In genomic region chr9:134689320-134690181, GRCh38 we compare ENCODE assay signal across 8 cellular contexts. TPM values are rescaled to one million over a fixed set of nuclear protein-coding genes. Genes with fewer than 3 reads are reported as not detected.
A peak's percentile ranks its signal among the peaks of the same experiment; 100 is the strongest.
DNase-seq lines count a peak whose midpoint lies in the region; ATAC-seq, FAIRE-seq and TF ChIP-seq lines count a peak whose summit lies in the region.

No MANE protein-coding gene starts in this region.

- H3K9me3 Mint-ChIP-seq in mesothelial cell of epicardium: no peaks in the 10 kb centered on the region

- ATAC-seq in Panc1 (peak; percentile 96), aorta (ENCODE audit: low FRiP score) (peak; percentile 86), GM18519 (IDR thresholded peaks at IDR 0.05; ENCODE audit: low FRiP score, unreplicated experiment) (no peak), GM21619 (IDR thresholded peaks at IDR 0.05; ENCODE audit: unreplicated experiment) (no peak)

- no peaks in the 10 kb centered on the region for H3K27me3 ChIP-seq in A673 (replicated peaks; ENCODE audit: insufficient read depth, low read depth, low read length, poor library complexity)
- no peaks in the 10 kb centered on the region for H3K27me3 ChIP-seq in Panc1 (ENCODE audit: control insufficient read depth, insufficient read depth, low read length)
- H3K27me3 ChIP-seq in endothelial cell of umbilical vein (ENCODE audit: control insufficient read depth in 2 of 2, insufficient read depth in 2 of 2, low read length in 2 of 2): no peaks in the 10 kb centered on the region
- H3K27me3 ChIP-seq in aorta (ENCODE audit: control insufficient read depth in 1 of 2, insufficient read depth in 2 of 2, low read length in 1 of 2): no peaks in the 10 kb centered on the region

- peak; percentile 81 for TF ChIP-seq CTCF in A673 (conservative IDR thresholded peaks at IDR 0.05; ENCODE audit: low read depth, low read length)
- TF ChIP-seq CTCF in Panc1 (IDR thresholded peaks at IDR 0.05): peak; percentile 85
- peak; percentile 88 to 94 for TF ChIP-seq CTCF in endothelial cell of umbilical vein (IDR thresholded peaks at IDR 0.05; ENCODE audit: extremely low read depth in 1 of 2, insufficient read depth in 1 of 2, low read depth in 1 of 2, low read length in 2 of 2)
- TF ChIP-seq CTCF in mesothelial cell of epicardium (IDR thresholded peaks at IDR 0.05; ENCODE audit: unreplicated experiment): peak; percentile 88

- H3K4me2 ChIP-seq in endothelial cell of umbilical vein (ENCODE audit: insufficient read depth, low read length): no peak overlapping the region

- H3K9me3 ChIP-seq in A673 (ENCODE audit: low read depth, low read length, poor library complexity, severe bottlenecking) (no peaks in the 10 kb centered on the region), Panc1 (ENCODE audit: control insufficient read depth, insufficient read depth, low read depth, low read length) (no peaks in the 10 kb centered on the region), endothelial cell of umbilical vein (replicated peaks; ENCODE audit: control insufficient read depth, insufficient read depth, low read length) (no peaks in the 10 kb centered on the region), aorta (ENCODE audit: control insufficient read depth, low read length) (no peaks in the 10 kb centered on the region)

- BruUV-seq in A673 (replicated peaks; lab: Mats Ljungman, UMichigan) (no TSS peak), Panc1 (replicated peaks; lab: Mats Ljungman, UMichigan) (no TSS peak), endothelial cell of umbilical vein (replicated peaks; lab: Mats Ljungman, UMichigan) (no TSS peak)

- peaks cover 19% of the 10 kb centered on the region for H3K79me2 ChIP-seq in endothelial cell of umbilical vein (ENCODE audit: control insufficient read depth, insufficient read depth, low read length)

- peak; percentile 76 for FAIRE-seq in endothelial cell of umbilical vein (lab: Jason Lieb, UNC)

- H3K27ac ChIP-seq in A673 (ENCODE audit: low read depth, low read length, poor library complexity, severe bottlenecking): no peak overlapping the region
- no peak overlapping the region for H3K27ac ChIP-seq in Panc1 (ENCODE audit: low read length)
- H3K27ac ChIP-seq in endothelial cell of umbilical vein (ENCODE audit: insufficient read depth, low read depth, low read length): no peak overlapping the region
- no peak overlapping the region for H3K27ac ChIP-seq in aorta (ENCODE audit: low read depth in 1 of 2, low read length in 2 of 2)

- H3K4me1 Mint-ChIP-seq in mesothelial cell of epicardium: peaks cover 2% of the 10 kb centered on the region

- WGBS in aorta, 2 donors: 31% methylated on average over 20 of the region's 20 CpGs

- H3K36me3 ChIP-seq in A673 (ENCODE audit: insufficient read depth, low read length, poor library complexity, severe bottlenecking) (no peaks in the 10 kb centered on the region), Panc1 (ENCODE audit: control insufficient read depth, insufficient read depth, low read length) (no peaks in the 10 kb centered on the region), endothelial cell of umbilical vein (ENCODE audit: control insufficient read depth in 2 of 2, extremely low read depth in 1 of 2, insufficient read depth in 2 of 2, low read length in 2 of 2) (peaks cover 0 to 12% of the 10 kb centered on the region in 2 experiments), aorta (ENCODE audit: control insufficient read depth in 1 of 2, insufficient read depth in 2 of 2, low read length in 1 of 2) (no peaks in the 10 kb centered on the region)

- H2AFZ ChIP-seq in endothelial cell of umbilical vein (ENCODE audit: low read depth, low read length): no peak overlapping the region

- no peaks in the 10 kb centered on the region for H3K4me1 ChIP-seq in A673 (ENCODE audit: insufficient read depth, low read length, poor library complexity, severe bottlenecking)
- no peaks in the 10 kb centered on the region for H3K4me1 ChIP-seq in Panc1 (ENCODE audit: control insufficient read depth, insufficient read depth, low read length)
- no peaks in the 10 kb centered on the region for H3K4me1 ChIP-seq in endothelial cell of umbilical vein (ENCODE audit: control insufficient read depth, extremely low read depth, insufficient read depth, low read length)
- no peaks in the 10 kb centered on the region for H3K4me1 ChIP-seq in aorta (ENCODE audit: control insufficient read depth in 1 of 2, insufficient read depth in 2 of 2, low read length in 2 of 2)

- DNase-seq in A673 (ENCODE audit: low spot score) (peak; percentile 37), GM03348 (ENCODE audit: low spot score) (peak; percentile 90), Panc1 (ENCODE audit: low read depth, low spot score) (no peak), endothelial cell of umbilical vein (ENCODE audit: low read depth, low spot score) (peak; percentile 63), mesothelial cell of epicardium (ENCODE audit: low spot score in 2 of 2, unreplicated experiment in 2 of 2) (peak in 1 of 2 experiments; percentile 82), aorta (peak; percentile 85 to 93)

- no peaks in the 10 kb centered on the region for H3K27me3 Mint-ChIP-seq in mesothelial cell of epicardium (ENCODE audit: low read depth)

- no peaks in the 10 kb centered on the region for H3K9me1 ChIP-seq in endothelial cell of umbilical vein (replicated peaks; ENCODE audit: control insufficient read depth, extremely low read depth, insufficient read depth, low read length)

- H3K4me3 ChIP-seq in A673 (ENCODE audit: low read depth, low read length, poor library complexity, severe bottlenecking): no peak overlapping the region
- H3K4me3 ChIP-seq in Panc1 (ENCODE audit: low read depth in 2 of 2, low read length in 2 of 2): no peak overlapping the region
- no peak overlapping the region for H3K4me3 ChIP-seq in endothelial cell of umbilical vein (replicated peaks in 1 of 3; ENCODE audit: insufficient read depth in 1 of 3, low read depth in 1 of 3, low read length in 3 of 3)
- no peak overlapping the region for H3K4me3 ChIP-seq in aorta (ENCODE audit: low read length in 2 of 2)

- peaks cover 20% of the 10 kb centered on the region for H3K36me3 Mint-ChIP-seq in mesothelial cell of epicardium

- no peaks in the 10 kb centered on the region for H4K20me1 ChIP-seq in endothelial cell of umbilical vein (replicated peaks; ENCODE audit: control insufficient read depth, extremely low read depth, insufficient read depth, low read length)

- CTCF ChIA-PET in A673 (lab: Charles Lee) (interaction anchor here (0.5 to 0.6 kb wide), 2 partner anchors 8 to 12 kb away, joined by 3 read pairs; no protein-coding TSS in a partner anchor), Panc1 (lab: Charles Lee) (interaction anchor here (1.0 kb wide), 3 partner anchors 31 to 240 kb away, joined by 3 to 8 read pairs (median 3); no protein-coding TSS in a partner anchor), endothelial cell of umbilical vein (lab: Charles Lee) (interaction anchor here (0.5 to 4.3 kb wide), 28 partner anchors 9 to 724 kb away, joined by 3 to 50 read pairs (median 5); partner anchors contain the start of gene COL5A1)

- dilution Hi-C loops in endothelial cell of umbilical vein (cut with MboI; ENCODE audit: extremely low pct_ligation_motif_present, low sequenced_read_pairs): no loop called here

- H3K4me3 Mint-ChIP-seq in mesothelial cell of epicardium: no peak overlapping the region

- POLR2A ChIA-PET in A673 (lab: Charles Lee; ENCODE audit: low non-redundant PET) (no interaction called here), Panc1 (lab: Charles Lee) (no interaction called here), endothelial cell of umbilical vein (lab: Charles Lee) (no interaction called here)

- H3K27ac Mint-ChIP-seq in mesothelial cell of epicardium: no peak overlapping the region

- in situ Hi-C loops in Panc1 (cut with HindIII; ENCODE audit: low pct_unique_long_range_greater_than_20kb, low sequenced_read_pairs): no loop called here

- intact Hi-C loops in A673 (cut with micrococcal nuclease; ENCODE audit: unreplicated experiment) (loop anchor here (10.0 kb wide), 1 partner anchor 725 kb away; no protein-coding TSS in a partner anchor), Panc1 (cut with micrococcal nuclease; ENCODE audit: unreplicated experiment) (no loop called here), endothelial cell of umbilical vein (cut with micrococcal nuclease) (loop anchor here (1.0 kb wide), 1 partner anchor 240 kb away; no protein-coding TSS in a partner anchor), aorta (cut with DNase I) (loop anchor here (5.0 to 10.0 kb wide), 2 partner anchors 45 to 237 kb away; partner anchors contain the start of gene COL5A1 (in 1 of the 2))

- TF ChIP-seq POLR2A in endothelial cell of umbilical vein (IDR thresholded peaks at IDR 0.05; ENCODE audit: low read depth, low read length): no peak

- no peak overlapping the region for H3K9ac ChIP-seq in endothelial cell of umbilical vein (replicated peaks; ENCODE audit: extremely low read depth, insufficient read depth, low read length)

TF ChIP-seq in endothelial cell of umbilical vein, 7 proteins besides CTCF, POLR2A, EP300 and RAD21:
- TF ChIP-seq GATA2 (IDR thresholded peaks at IDR 0.05; ENCODE audit: insufficient read depth, insufficient read length, low read depth, low read length) (no peak), POLR2AphosphoS5 (IDR thresholded peaks at IDR 0.05; ENCODE audit: insufficient read depth, low read depth, low read length) (no peak), FOS (IDR thresholded peaks at IDR 0.05; ENCODE audit: borderline replicate concordance, insufficient read depth, low read length) (no peak), MAX (IDR thresholded peaks at IDR 0.05; ENCODE audit: insufficient read depth, insufficient read length) (no peak), JUN (IDR thresholded peaks at IDR 0.05; ENCODE audit: borderline replicate concordance, insufficient read depth, insufficient read length, low read depth) (no peak), EZH2 (IDR thresholded peaks at IDR 0.05; ENCODE audit: borderline replicate concordance, low read depth, low read length, severe bottlenecking) (no peak), MYC (IDR thresholded peaks at IDR 0.05; ENCODE audit: low read depth, low read length) (no peak)
TF ChIP-seq in endothelial cell of umbilical vein: peak in this region for 0.

RNA-seq across cellular contexts. Expression of gene COL5A1, which starts 47.9 kb away (rescaled TPM):
- 33.6 and 37.6 TPM in 2 replicates for total RNA-seq in A673 (2021)
- total RNA-seq in Panc1 (2021; ENCODE audit: unreplicated experiment): 5.7 TPM
- 4.6 TPM for polyA plus RNA-seq in Panc1 (2012; ENCODE audit: insufficient read length)
- 164 and 175 TPM in 2 replicates for total RNA-seq in endothelial cell of umbilical vein
- polyA plus RNA-seq in endothelial cell of umbilical vein: 97.4 and 102 TPM in 2 replicates
- polyA plus RNA-seq in endothelial cell of umbilical vein (2011; cell fraction: cytosol; rRNA removed): 104 and 105 TPM in 2 replicates
- polyA plus RNA-seq in endothelial cell of umbilical vein (2011; cell fraction: nucleus; rRNA removed): 264 and 309 TPM in 2 replicates
- polyA plus RNA-seq in endothelial cell of umbilical vein (2012): 168 and 382 TPM in 2 replicates
- 111 and 113 TPM in 2 replicates for polyA minus RNA-seq in endothelial cell of umbilical vein
- polyA minus RNA-seq in endothelial cell of umbilical vein (2011; cell fraction: cytosol; rRNA and poly(A)+ RNA removed): 29.8 TPM
- 81.2 and 123 TPM in 2 replicates for polyA minus RNA-seq in endothelial cell of umbilical vein (2011; cell fraction: nucleus; rRNA and poly(A)+ RNA removed)
- 549 to 605 TPM (median 596 TPM) in 3 replicates for total RNA-seq in mesothelial cell of epicardium
- 100 to 1,000 TPM; 108 to 159 TPM for total RNA-seq in aorta
- polyA plus RNA-seq in aorta: 10 to 100 TPM; 18.7 to 57.7 TPM

Comparison
In these comparisons a context has a peak if more than half of its experiments do, and no peak if none do; other contexts are left out.
1. ATAC-seq: peak in Panc1 (single experiment) and aorta (single experiment); none in GM18519 (single experiment) and GM21619 (single experiment).
2. Peak in every context shown above with its lines, with median percentiles within 50 percentile points of each other: CTCF ChIP-seq.